8 cellular contexts compared by ENCODE assay signal in genomic region chr17:55005520-55005919, GRCh38. TPM values are rescaled to one million over a fixed set of nuclear protein-coding genes. Genes with fewer than 3 reads are reported as not detected.
DNase-seq lines count a peak whose midpoint lies in the region; ATAC-seq and TF ChIP-seq lines count a peak whose summit lies in the region.

No MANE protein-coding gene starts in this region.

- DNase-seq in lung microvascular endothelial cell (ENCODE audit: low read depth in 2 of 2), result peak; percentile 36 to 38
- no peak for DNase-seq in 8988T
- DNase-seq in ureter (ENCODE audit: low spot score), result no peak

- ATAC-seq in HG03354 (IDR thresholded peaks at IDR 0.05; ENCODE audit: poor library complexity, severe bottlenecking, unreplicated experiment) (peak; percentile 71), HG02870 (IDR thresholded peaks at IDR 0.05; ENCODE audit: unreplicated experiment) (no peak), GM21390 (IDR thresholded peaks at IDR 0.05; ENCODE audit: unreplicated experiment) (no peak)

- no peak overlapping the region for H3K4me3 ChIP-seq in GM12875 (ENCODE audit: low read depth, low read length)
- H3K4me3 ChIP-seq in WI38 (ENCODE audit: low read depth, low read length), result no peak overlapping the region

- TF ChIP-seq CTCF in GM12875 (IDR thresholded peaks at IDR 0.05; ENCODE audit: borderline replicate concordance, insufficient read depth, low read depth, low read length) (peak; percentile 52; the same call in 1 of the 2 replicates), WI38 (IDR thresholded peaks at IDR 0.05; ENCODE audit: low read depth, low read length) (peak; percentile 37; the same call in 1 of the 2 replicates)

RNA-seq across cellular contexts. Expression of gene STXBP4, which starts 37.0 kb away (rescaled TPM):
- total RNA-seq in lung microvascular endothelial cell (2.0 and 2.2 TPM in 2 replicates), ureter (19.3 TPM)

RNA-seq across cellular contexts. Expression of gene COX11, which starts 37.1 kb away (rescaled TPM):
- total RNA-seq in lung microvascular endothelial cell (63.0 and 83.7 TPM in 2 replicates), ureter (40.4 TPM)

Comparison
In these comparisons a context has a peak if more than half of its experiments do, and no peak if none do; other contexts are left out.
1. DNase-seq: peak in lung microvascular endothelial cell (2 of 2); none in 8988T (single experiment) and ureter (single experiment).